ENCODE assay signal across 11 cellular contexts in the genomic region with DNA sequence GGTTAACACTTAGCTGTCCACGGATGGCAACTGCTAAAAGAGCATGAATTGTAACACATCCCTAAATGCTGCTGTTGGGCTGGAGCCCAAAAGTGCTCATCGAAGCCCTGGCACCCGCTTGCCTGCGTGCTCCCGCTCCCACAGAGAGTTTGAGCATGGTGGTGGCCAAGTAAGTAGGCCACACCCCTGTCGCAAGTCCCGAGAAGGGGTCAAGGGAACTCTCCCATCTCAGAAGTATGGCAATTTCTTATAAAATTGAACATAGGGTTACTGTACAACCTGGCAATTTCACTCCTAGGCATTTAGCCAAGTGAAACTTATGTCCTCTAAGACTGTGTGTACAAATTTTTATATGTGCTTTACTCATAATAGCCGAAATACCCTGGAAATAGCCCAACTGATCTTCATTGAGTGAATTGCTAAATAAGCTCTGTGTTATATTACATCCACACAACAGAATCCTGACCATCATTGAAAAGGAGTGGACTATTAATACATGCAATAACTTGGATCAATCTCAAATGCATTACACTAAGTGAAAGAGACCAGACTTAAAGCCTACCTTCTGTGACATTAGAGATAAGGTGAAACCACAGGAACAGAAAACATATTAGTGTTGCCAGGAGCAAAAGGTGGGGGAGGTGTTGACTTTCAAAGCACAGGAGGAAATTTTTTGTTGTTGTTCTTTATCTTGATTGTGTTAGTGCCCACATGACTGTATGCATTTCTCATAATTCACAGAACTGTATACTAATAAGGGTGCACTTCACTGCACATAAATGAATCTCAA. TPM values are rescaled to one million over a fixed set of nuclear protein-coding genes. Genes with fewer than 3 reads are reported as not detected.
DNase-seq lines count a peak whose midpoint lies in the region; ATAC-seq and TF ChIP-seq lines count a peak whose summit lies in the region.
"Had no signal": no experiment of that assay in that cellular context is flagged by ENCODE, and none has a peak within 500 bp of the region (broad histone marks: within the 10 kb centered on the region; RNA-seq: fewer than 3 reads in every experiment).

No MANE protein-coding gene starts in this region.

- H3K4me3 Mint-ChIP-seq in activated T-helper 2 cell treated with anti-CD3 and anti-CD28 coated beads, Interferon-gamma antibody, Interleukin-2, Interleukin-4, amounts not matched to agents 10 μg/mL and 5 μg/mL and 100 μg/mL, durations not matched to agents 14 hours and 24 hours and 36 hours (ENCODE audit: low read depth): peak overlapping the region; percentile 34
- H3K4me3 Mint-ChIP-seq: nephron, WTC11 had no signal

- peak; percentile 72 for DNase-seq in GM12865 (ENCODE audit: low read depth)
- peak; percentile 40 for DNase-seq in M059J (ENCODE audit: low read depth)
- DNase-seq in activated T-helper 2 cell treated with anti-CD3 and anti-CD28 coated beads, Interferon-gamma antibody, Interleukin-2, Interleukin-4, amounts not matched to agents 10 μg/mL and 5 μg/mL and 100 μg/mL, durations not matched to agents 14 hours and 24 hours and 36 hours (ENCODE audit: low spot score): no peak
- DNase-seq in mucosa of descending colon: no peak
- no peak for DNase-seq in GM20000 (ENCODE audit: low spot score)
- DNase-seq: cerebellar nuclear complex, IMR-90 had no signal

- H3K36me3 Mint-ChIP-seq in activated T-helper 2 cell treated with anti-CD3 and anti-CD28 coated beads, Interferon-gamma antibody, Interleukin-2, Interleukin-4, amounts not matched to agents 10 μg/mL and 5 μg/mL and 100 μg/mL, durations not matched to agents 14 hours and 24 hours and 36 hours (ENCODE audit: low read depth): peaks cover 4% of the 10 kb centered on the region

- peak; percentile 21 for ATAC-seq in mucosa of descending colon
- ATAC-seq in HG03196 (IDR thresholded peaks at IDR 0.05; ENCODE audit: unreplicated experiment): no peak
- no peak for ATAC-seq in HG03469 (IDR thresholded peaks at IDR 0.05; ENCODE audit: unreplicated experiment)
- ATAC-seq: WTC11 had no signal

- H3K36me3 ChIP-seq in mucosa of descending colon (ENCODE audit: low read depth): no peaks in the 10 kb centered on the region

- H3K4me3 ChIP-seq in GM12865 (ENCODE audit: low read depth, low read length) (peak overlapping the region; percentile 90), mucosa of descending colon (no peak overlapping the region)

- H3K4me1 ChIP-seq in mucosa of descending colon (ENCODE audit: low read depth): peaks cover 8% of the 10 kb centered on the region

- TF ChIP-seq CTCF in GM12865 (IDR thresholded peaks at IDR 0.05; ENCODE audit: insufficient read depth, low read depth, low read length, missing control alignments) (no peak), mucosa of descending colon (IDR thresholded peaks at IDR 0.05) (no peak), GM20000 (IDR thresholded peaks at IDR 0.05; ENCODE audit: extremely low read depth, missing control alignments) (no peak)

- peak overlapping the region; percentile 35 for H3K27ac Mint-ChIP-seq in activated T-helper 2 cell treated with anti-CD3 and anti-CD28 coated beads, Interferon-gamma antibody, Interleukin-2, Interleukin-4, amounts not matched to agents 10 μg/mL and 5 μg/mL and 100 μg/mL, durations not matched to agents 14 hours and 24 hours and 36 hours
- H3K27ac Mint-ChIP-seq: nephron, WTC11 had no signal

- peaks cover 58% of the 10 kb centered on the region for H3K4me1 Mint-ChIP-seq in activated T-helper 2 cell treated with anti-CD3 and anti-CD28 coated beads, Interferon-gamma antibody, Interleukin-2, Interleukin-4, amounts not matched to agents 10 μg/mL and 5 μg/mL and 100 μg/mL, durations not matched to agents 14 hours and 24 hours and 36 hours (ENCODE audit: low read depth)

- H3K9me3 Mint-ChIP-seq in activated T-helper 2 cell treated with anti-CD3 and anti-CD28 coated beads, Interferon-gamma antibody, Interleukin-2, Interleukin-4, amounts not matched to agents 10 μg/mL and 5 μg/mL and 100 μg/mL, durations not matched to agents 14 hours and 24 hours and 36 hours: no peaks in the 10 kb centered on the region
- H3K9me3 Mint-ChIP-seq: nephron, WTC11 had no signal

- no peaks in the 10 kb centered on the region for H3K9me3 ChIP-seq in mucosa of descending colon

- H3K27me3 Mint-ChIP-seq in activated T-helper 2 cell treated with anti-CD3 and anti-CD28 coated beads, Interferon-gamma antibody, Interleukin-2, Interleukin-4, amounts not matched to agents 10 μg/mL and 5 μg/mL and 100 μg/mL, durations not matched to agents 14 hours and 24 hours and 36 hours (ENCODE audit: low read depth): no peaks in the 10 kb centered on the region

- intact Hi-C loops in activated T-helper 2 cell treated with anti-CD3 and anti-CD28 coated beads, Interferon-gamma antibody, Interleukin-2, Interleukin-4, amounts not matched to agents 10 μg/mL and 5 μg/mL and 100 μg/mL, durations not matched to agents 14 hours and 24 hours and 36 hours (cut with micrococcal nuclease): loop anchor here (5.0 to 10.0 kb wide), 5 partner anchors 168 to 838 kb away; no protein-coding TSS in a partner anchor
- intact Hi-C loops in mucosa of descending colon (cut with DNase I, micrococcal nuclease): no loop called here

RNA-seq across cellular contexts. Expression of gene GCSAM, which starts 1.5 kb away (rescaled TPM):
- total RNA-seq in M059J (2014; rRNA removed; shearing (Covaris generic)): not detected in 2 replicates
- 1.6 and 1.9 TPM in 2 replicates for total RNA-seq in activated T-helper 2 cell treated with anti-CD3 and anti-CD28 coated beads, Interferon-gamma antibody, Interleukin-2, Interleukin-4, amounts not matched to agents 10 μg/mL and 5 μg/mL and 100 μg/mL, durations not matched to agents 14 hours and 24 hours and 36 hours
- under 1 TPM in 2 of 3 donors, not detected in 1; 0.36 to 0.41 TPM for total RNA-seq in mucosa of descending colon
- total RNA-seq: IMR-90 had no signal

RNA-seq across cellular contexts. Expression of gene C3orf52, which starts 48.3 kb away (rescaled TPM):
- total RNA-seq in M059J (2014; rRNA removed; shearing (Covaris generic)): 10.9 and 12.6 TPM in 2 replicates
- total RNA-seq in activated T-helper 2 cell treated with anti-CD3 and anti-CD28 coated beads, Interferon-gamma antibody, Interleukin-2, Interleukin-4, amounts not matched to agents 10 μg/mL and 5 μg/mL and 100 μg/mL, durations not matched to agents 14 hours and 24 hours and 36 hours: 11.7 and 13.3 TPM in 2 replicates
- total RNA-seq in mucosa of descending colon: 10 to 100 TPM; 22.6 to 49.9 (median 36.3) TPM

Comparison
In these comparisons a context has a peak if more than half of its experiments do, and no peak if none do; other contexts are left out.
1. DNase-seq: peak in GM12865 (single experiment) and M059J (single experiment); none in activated T-helper 2 cell treated with anti-CD3 and anti-CD28 coated beads, Interferon-gamma antibody, Interleukin-2, Interleukin-4, amounts not matched to agents 10 μg/mL and 5 μg/mL and 100 μg/mL, durations not matched to agents 14 hours and 24 hours and 36 hours (single experiment), mucosa of descending colon (0 of 3) and GM20000 (single experiment).